In the genomic region with DNA sequence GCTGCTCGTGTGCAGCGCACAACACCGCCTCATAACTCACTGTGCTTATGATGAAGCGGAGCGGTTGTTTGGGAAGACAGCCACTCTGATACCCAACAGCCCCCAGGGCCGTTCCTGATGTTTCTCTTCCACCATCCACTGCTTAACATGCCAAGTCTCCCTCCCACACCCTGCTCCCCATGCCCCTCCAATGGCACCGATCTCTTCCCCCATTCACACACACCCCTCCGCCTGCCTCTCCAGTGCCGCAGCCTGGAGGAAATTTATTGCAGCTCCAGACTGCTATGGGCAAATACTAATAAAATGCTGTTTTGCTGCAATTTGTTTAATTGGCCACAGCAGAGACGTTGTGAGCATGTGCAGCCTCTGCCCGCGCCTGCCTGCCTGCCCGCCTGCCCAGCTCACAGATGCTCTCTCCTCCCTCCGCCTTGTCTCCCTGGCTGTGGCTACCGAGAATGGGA, we compare ENCODE assay signal across 23 cellular contexts.
DNase-seq lines count a peak whose midpoint lies in the region; ATAC-seq and TF ChIP-seq lines count a peak whose summit lies in the region.
"Had no signal": no experiment of that assay in that cellular context is flagged by ENCODE, and none has a peak within 500 bp of the region (broad histone marks: within the 10 kb centered on the region; RNA-seq: fewer than 3 reads in every experiment).

No MANE protein-coding gene starts in this region.

- DNase-seq in Ammon's horn (ENCODE audit: low spot score) (peak; percentile 50), IMR-90 (no peak), NCI-H69 (lab: John Stamatoyannopoulos, UW) (peak; percentile 55), foreskin keratinocyte (peak in 1 of 2 donors; percentile 57), immature natural killer cell (no peak), middle frontal gyrus (ENCODE audit: extremely low spot score, low spot score) (no peak), islet precursor cell (no peak)
- DNase-seq in activated T-cell treated with anti-CD3 and anti-CD28 coated beads, Interleukin-2, amount 50 U/mL, for 24 hours: no peak
- DNase-seq: activated CD4-positive, alpha-beta T cell treated with anti-CD3 and anti-CD28 coated beads, Interleukin-2, amount 50 U/mL, for 1 hour; activated naive CD4-positive, alpha-beta T cell treated with anti-CD3 and anti-CD28 coated beads, Interleukin-2, amount 50 U/mL, for 16 hours; caudate nucleus; Kasumi-1; NCI-H2081; NCI-H524; RPMI8226; spleen; stimulated activated CD4-positive, alpha-beta T cell treated with anti-CD3 and anti-CD28 coated beads, Interleukin-2, amount 100 ng/mL, for 48 hours had no signal

- H3K27me3 Mint-ChIP-seq in immature natural killer cell (ENCODE audit: low read depth in 3 of 3): peaks cover 0 to 9% (median 3%) of the 10 kb centered on the region in 3 donors
- peaks cover 7% of the 10 kb centered on the region for H3K27me3 Mint-ChIP-seq in activated T-cell treated with anti-CD3 and anti-CD28 coated beads, Interleukin-2, amount 50 U/mL, for 24 hours

- BruUV-seq in IMR-90 (replicated peaks; lab: Mats Ljungman, UMichigan): no TSS peak

- no peaks in the 10 kb centered on the region for H3K9me3 ChIP-seq in IMR-90 (ENCODE audit: control insufficient read depth, insufficient read depth, low read length)
- H3K9me3 ChIP-seq: BLaER1 treated with 17β-estradiol and CSF1 and Interleukin-3, amounts not matched to agents 10 nM and 100 nM; spleen; suprapubic skin had no signal

- no peaks in the 10 kb centered on the region for H3K36me3 Mint-ChIP-seq in immature natural killer cell
- no peaks in the 10 kb centered on the region for H3K36me3 Mint-ChIP-seq in activated T-cell treated with anti-CD3 and anti-CD28 coated beads, Interleukin-2, amount 50 U/mL, for 24 hours (ENCODE audit: low read depth)
- H3K36me3 Mint-ChIP-seq: stimulated activated effector memory CD8-positive, alpha-beta T cell treated with anti-CD3 and anti-CD28 coated beads, Interleukin-12 subunit alpha, Interleukin-12 subunit beta, amount 100 ng/mL, for 72 hours; WTC11 had no signal

- H3K4me1 Mint-ChIP-seq in immature natural killer cell: no peaks in the 10 kb centered on the region
- H3K4me1 Mint-ChIP-seq in activated T-cell treated with anti-CD3 and anti-CD28 coated beads, Interleukin-2, amount 50 U/mL, for 24 hours (ENCODE audit: low read depth): peaks cover 18% of the 10 kb centered on the region
- H3K4me1 Mint-ChIP-seq: stimulated activated effector memory CD8-positive, alpha-beta T cell treated with anti-CD3 and anti-CD28 coated beads, Interleukin-12 subunit alpha, Interleukin-12 subunit beta, amount 100 ng/mL, for 72 hours had no signal

- CTCF ChIA-PET in IMR-90 (lab: Yijun Ruan, JAX): no interaction called here

- WGBS in IMR-90 (ENCODE audit: extremely low coverage in 2 of 2, insufficient read length in 1 of 2), 2 experiments: no CpG with 5 or more reads among the region's 15 CpGs

- no peak for TF ChIP-seq POLR2A in IMR-90 (IDR thresholded peaks at IDR 0.05; ENCODE audit: low read depth, low read length)

- H2BK120ac ChIP-seq in IMR-90 (ENCODE audit: low read depth, low read length): no peak overlapping the region

- H2BK20ac ChIP-seq in IMR-90 (ENCODE audit: low read depth, low read length): no peak overlapping the region

- H3K27me3 ChIP-seq in IMR-90 (ENCODE audit: control insufficient read depth, insufficient read depth, low read length) (peaks cover 25% of the 10 kb centered on the region), foreskin keratinocyte (no peaks in the 10 kb centered on the region)
- H3K27me3 ChIP-seq: BLaER1 treated with 17β-estradiol and CSF1 and Interleukin-3, amounts not matched to agents 10 nM and 100 nM had no signal

- H4K91ac ChIP-seq in IMR-90 (ENCODE audit: insufficient read depth, low read depth, low read length): no peak overlapping the region

- H3K14ac ChIP-seq in IMR-90 (replicated peaks; ENCODE audit: low read depth, low read length): no peak overlapping the region

- H2AFZ ChIP-seq in IMR-90 (replicated peaks; ENCODE audit: low read length, poor library complexity): peak overlapping the region; percentile 51

- ATAC-seq in IMR-90 (ENCODE audit: low read depth) (no peak), foreskin keratinocyte (peak; percentile 10)
- ATAC-seq: GM12878; stimulated activated effector memory CD8-positive, alpha-beta T cell treated with anti-CD3 and anti-CD28 coated beads, Interleukin-12 subunit alpha, Interleukin-12 subunit beta, amount 100 ng/mL, for 72 hours; WTC11 had no signal

- H3K4me2 ChIP-seq in IMR-90 (ENCODE audit: low read depth, low read length): no peak overlapping the region

- no peak overlapping the region for H2AK5ac ChIP-seq in IMR-90 (ENCODE audit: low read depth, low read length)

- no peak for TF ChIP-seq RAD21 in IMR-90 (IDR thresholded peaks at IDR 0.05; ENCODE audit: low read length)

- in situ Hi-C loops in IMR-90 (cut with MboI; ENCODE audit: low sequenced_read_pairs): no loop called here

- no peak overlapping the region for H3K4me3 Mint-ChIP-seq in immature natural killer cell
- no peak overlapping the region for H3K4me3 Mint-ChIP-seq in activated T-cell treated with anti-CD3 and anti-CD28 coated beads, Interleukin-2, amount 50 U/mL, for 24 hours
- H3K4me3 Mint-ChIP-seq: memory B cell; stimulated activated effector memory CD8-positive, alpha-beta T cell treated with anti-CD3 and anti-CD28 coated beads, Interleukin-12 subunit alpha, Interleukin-12 subunit beta, amount 100 ng/mL, for 72 hours; WTC11 had no signal

- no peak overlapping the region for H2AK9ac ChIP-seq in IMR-90 (replicated peaks; ENCODE audit: low read depth, low read length, poor library complexity)

- no peak overlapping the region for H2BK15ac ChIP-seq in IMR-90 (ENCODE audit: low read depth, low read length)

- intact Hi-C loops in IMR-90 (cut with micrococcal nuclease): loop anchor here (10.0 kb wide), 1 partner anchor 78 kb away; a partner anchor contains a TSS

- no peak overlapping the region for H3K4ac ChIP-seq in IMR-90 (ENCODE audit: low read depth, low read length)

- dilution Hi-C loops in IMR-90 (cut with HindIII; ENCODE audit: low sequenced_read_pairs, unreplicated experiment): no loop called here

- H4K5ac ChIP-seq in IMR-90 (ENCODE audit: low read depth, low read length): no peak overlapping the region

- H3K9me1 ChIP-seq in IMR-90 (ENCODE audit: insufficient read depth, low read length): no peaks in the 10 kb centered on the region

- H3K79me1 ChIP-seq in IMR-90 (ENCODE audit: low read depth in 1 of 2, low read length in 2 of 2): no peaks in the 10 kb centered on the region

- H4K20me1 ChIP-seq in IMR-90 (ENCODE audit: insufficient read depth, low read length): no peaks in the 10 kb centered on the region
- H4K20me1 ChIP-seq: BLaER1 treated with 17β-estradiol and CSF1 and Interleukin-3, amounts not matched to agents 10 nM and 100 nM had no signal

- H3K23ac ChIP-seq in IMR-90 (ENCODE audit: low read depth, low read length): no peak overlapping the region

- no peak overlapping the region for H2BK5ac ChIP-seq in IMR-90 (ENCODE audit: low read depth, low read length, poor library complexity, severe bottlenecking)

- no peak for TF ChIP-seq CTCF in IMR-90 (conservative IDR thresholded peaks at IDR 0.05; ENCODE audit: low read depth, low read length)
- peak; percentile 6 for TF ChIP-seq CTCF in foreskin keratinocyte (conservative IDR thresholded peaks at IDR 0.05)

- no peaks in the 10 kb centered on the region for H3K9me3 Mint-ChIP-seq in immature natural killer cell
- no peaks in the 10 kb centered on the region for H3K9me3 Mint-ChIP-seq in activated T-cell treated with anti-CD3 and anti-CD28 coated beads, Interleukin-2, amount 50 U/mL, for 24 hours
- H3K9me3 Mint-ChIP-seq: stimulated activated effector memory CD8-positive, alpha-beta T cell treated with anti-CD3 and anti-CD28 coated beads, Interleukin-12 subunit alpha, Interleukin-12 subunit beta, amount 100 ng/mL, for 72 hours had no signal

- no peak overlapping the region for H3K56ac ChIP-seq in IMR-90 (ENCODE audit: extremely low read depth, insufficient read depth, low read length)

- H3K4me1 ChIP-seq in IMR-90 (ENCODE audit: control insufficient read depth, insufficient read depth, low read length) (no peaks in the 10 kb centered on the region), foreskin keratinocyte (peaks cover 47% of the 10 kb centered on the region)

- H3K27ac ChIP-seq in IMR-90 (ENCODE audit: insufficient read depth, low read length): no peak overlapping the region
- H3K27ac ChIP-seq in foreskin keratinocyte: peak overlapping the region; percentile 1
- H3K27ac ChIP-seq: BLaER1 treated with 17β-estradiol and CSF1 and Interleukin-3, amounts not matched to agents 10 nM and 100 nM; spleen; suprapubic skin had no signal

- no peak overlapping the region for H4K8ac ChIP-seq in IMR-90 (ENCODE audit: low read depth in 2 of 2, low read length in 2 of 2)

- H3K27ac Mint-ChIP-seq in immature natural killer cell: no peak overlapping the region
- H3K27ac Mint-ChIP-seq in activated T-cell treated with anti-CD3 and anti-CD28 coated beads, Interleukin-2, amount 50 U/mL, for 24 hours: no peak overlapping the region
- H3K27ac Mint-ChIP-seq: memory B cell; stimulated activated effector memory CD8-positive, alpha-beta T cell treated with anti-CD3 and anti-CD28 coated beads, Interleukin-12 subunit alpha, Interleukin-12 subunit beta, amount 100 ng/mL, for 72 hours; WTC11 had no signal

- no peaks in the 10 kb centered on the region for H3K36me3 ChIP-seq in IMR-90 (ENCODE audit: control insufficient read depth, insufficient read depth, low read length)
- H3K36me3 ChIP-seq: BLaER1 treated with 17β-estradiol and CSF1 and Interleukin-3, amounts not matched to agents 10 nM and 100 nM; spleen; suprapubic skin had no signal

- POLR2A ChIA-PET in IMR-90 (lab: Charles Lee; ENCODE audit: unreplicated experiment): no interaction called here

- H3K4me3 ChIP-seq in IMR-90 (ENCODE audit: insufficient read depth, low read depth, low read length): no peak overlapping the region
- H3K4me3 ChIP-seq: BLaER1 treated with 17β-estradiol and CSF1 and Interleukin-3, amounts not matched to agents 10 nM and 100 nM; GM12878; spleen; suprapubic skin had no signal

- no peak overlapping the region for H3K9ac ChIP-seq in IMR-90 (ENCODE audit: low read depth, low read length)
- H3K9ac ChIP-seq: BLaER1 treated with 17β-estradiol and CSF1 and Interleukin-3, amounts not matched to agents 10 nM and 100 nM had no signal

- H3K18ac ChIP-seq in IMR-90 (ENCODE audit: low read depth, low read length): no peak overlapping the region

TF ChIP-seq in IMR-90, 13 proteins besides CTCF, POLR2A, EP300 and RAD21 (continues in another document):
- no peak for TF ChIP-seq RFX5 (IDR thresholded peaks at IDR 0.05; ENCODE audit: low read depth, low read length)
- TF ChIP-seq CHD1 (IDR thresholded peaks at IDR 0.05; ENCODE audit: low read depth, low read length): no peak
- no peak for TF ChIP-seq NFE2L2 (IDR thresholded peaks at IDR 0.05; ENCODE audit: low read depth, low read length)
- TF ChIP-seq MAZ (IDR thresholded peaks at IDR 0.05; ENCODE audit: borderline replicate concordance, low read depth, low read length): no peak
- no peak for TF ChIP-seq MAFK (IDR thresholded peaks at IDR 0.05; ENCODE audit: low read depth, low read length)
- TF ChIP-seq FOS (IDR thresholded peaks at IDR 0.05; ENCODE audit: low read depth, low read length): no peak
- no peak for TF ChIP-seq RCOR1 (IDR thresholded peaks at IDR 0.05; ENCODE audit: insufficient replicate concordance, low read length)
- no peak for TF ChIP-seq MXI1 (IDR thresholded peaks at IDR 0.05; ENCODE audit: borderline replicate concordance, low read depth, low read length)

Comparison
In these comparisons a context has a peak if more than half of its experiments do, and no peak if none do; other contexts are left out.
1. DNase-seq: peak in Ammon's horn (single experiment) and NCI-H69 (single experiment); none in IMR-90 (single experiment), immature natural killer cell (0 of 3), middle frontal gyrus (single experiment), islet precursor cell (single experiment) and activated T-cell treated with anti-CD3 and anti-CD28 coated beads, Interleukin-2, amount 50 U/mL, for 24 hours (single experiment).